8 cellular contexts compared by ENCODE assay signal in genomic region chr14:75985618-75986438, GRCh38. TPM values are rescaled to one million over a fixed set of nuclear protein-coding genes. Genes with fewer than 3 reads are reported as not detected.
A peak's percentile ranks its signal among the peaks of the same experiment; 100 is the strongest.
DNase-seq lines count a peak whose midpoint lies in the region; ATAC-seq and TF ChIP-seq lines count a peak whose summit lies in the region.

TSS of gene IFT43 (plus strand) at chr14:75985763. CDS start at chr14:75985787, 24 bp downstream.

- no peaks in the 10 kb centered on the region for H3K27me3 Mint-ChIP-seq in CD4-positive, alpha-beta T cell
- H3K27me3 Mint-ChIP-seq in endothelial cell (ENCODE audit: unreplicated experiment), result peaks cover 10% of the 10 kb centered on the region

- H3K27ac ChIP-seq in CD4-positive, alpha-beta T cell (ENCODE audit: low read depth, low read length), result peak within 1 kb of the TSS; percentile 64
- no peak within 1 kb of the TSS for H3K27ac ChIP-seq in OCI-LY1 (ENCODE audit: low read depth, low read length, poor library complexity, severe bottlenecking)

- H3K79me2 ChIP-seq in OCI-LY1 (ENCODE audit: insufficient read depth, low read length), result no peaks in the 10 kb centered on the region

- POLR2A ChIA-PET in CD4-positive, alpha-beta T cell (lab: Charles Lee), result interaction anchor here (0.5 to 1.5 kb wide), 4 partner anchors 80 to 652 kb away, joined by 3 to 8 read pairs (median 4); partner anchors contain the start of genes ERG28 and TTLL5

- no peaks in the 10 kb centered on the region for H3K27me3 ChIP-seq in CD4-positive, alpha-beta T cell (ENCODE audit: control insufficient read depth, insufficient read depth, low read length)
- H3K27me3 ChIP-seq in OCI-LY1 (ENCODE audit: insufficient read depth, low read length), result no peaks in the 10 kb centered on the region

- peak within 1 kb of the TSS; percentile 79 for H3K4me3 ChIP-seq in OCI-LY1 (ENCODE audit: low read depth, low read length, poor library complexity, severe bottlenecking)

- no peaks in the 10 kb centered on the region for H3K9me3 Mint-ChIP-seq in CD4-positive, alpha-beta T cell
- H3K9me3 Mint-ChIP-seq in endothelial cell (ENCODE audit: unreplicated experiment), result no peaks in the 10 kb centered on the region

- no peaks in the 10 kb centered on the region for H3K9me3 ChIP-seq in CD4-positive, alpha-beta T cell (ENCODE audit: control insufficient read depth, low read length)
- H3K9me3 ChIP-seq in OCI-LY1 (ENCODE audit: low read length), result no peaks in the 10 kb centered on the region

- no peaks in the 10 kb centered on the region for H4K20me1 ChIP-seq in OCI-LY1 (ENCODE audit: insufficient read depth, low read length)

- peak; percentile 68 for ATAC-seq in CD4-positive, alpha-beta T cell (ENCODE audit: poor library complexity)
- ATAC-seq in GM19463 (IDR thresholded peaks at IDR 0.05; ENCODE audit: unreplicated experiment), result peak; percentile 69

- H3K9me2 ChIP-seq in OCI-LY1 (ENCODE audit: low read depth, low read length), result no peaks in the 10 kb centered on the region

- peaks cover 11% of the 10 kb centered on the region for H3K36me3 Mint-ChIP-seq in CD4-positive, alpha-beta T cell (ENCODE audit: low read depth)
- no peaks in the 10 kb centered on the region for H3K36me3 Mint-ChIP-seq in endothelial cell (ENCODE audit: low read depth, unreplicated experiment)

- peak within 1 kb of the TSS; percentile 74 for H3K27ac Mint-ChIP-seq in CD4-positive, alpha-beta T cell
- peak within 1 kb of the TSS; percentile 91 for H3K27ac Mint-ChIP-seq in endothelial cell (ENCODE audit: unreplicated experiment)

- CTCF ChIA-PET in CD4-positive, alpha-beta T cell (lab: Charles Lee), result interaction anchor here (0.6 to 2.4 kb wide), 2 partner anchors 80 to 358 kb away, joined by 3 to 11 read pairs; no protein-coding TSS in a partner anchor

- TF ChIP-seq CTCF in CD4-positive, alpha-beta T cell (IDR thresholded peaks at IDR 0.05), result no peak
- TF ChIP-seq CTCF in OCI-LY1 (IDR thresholded peaks at IDR 0.05; ENCODE audit: low read length), result no peak
- TF ChIP-seq CTCF in endothelial cell (IDR thresholded peaks at IDR 0.05; ENCODE audit: unreplicated experiment), result no peak

- peak within 1 kb of the TSS; percentile 93 for H3K4me3 Mint-ChIP-seq in CD4-positive, alpha-beta T cell
- H3K4me3 Mint-ChIP-seq in endothelial cell (ENCODE audit: unreplicated experiment), result peak within 1 kb of the TSS; percentile 96

- H3K4me2 ChIP-seq in OCI-LY1 (ENCODE audit: low read length), result peak within 1 kb of the TSS; percentile 97

- no peaks in the 10 kb centered on the region for H3K36me3 ChIP-seq in OCI-LY1 (ENCODE audit: insufficient read depth, low read length)

- H3K9ac ChIP-seq in OCI-LY1 (ENCODE audit: low read length), result peak within 1 kb of the TSS; percentile 77

- peak; percentile 79 to 92 (median 88) for DNase-seq in CD4-positive, alpha-beta T cell
- DNase-seq in HS-5 (ENCODE audit: low read depth) (peak; percentile 37), endothelial cell (ENCODE audit: low spot score) (peak; percentile 66), midbrain (lab: John Stamatoyannopoulos, UW) (peak; percentile 91)
- DNase-seq in activated CD8-positive, alpha-beta memory T cell treated with anti-CD3 and anti-CD28 coated beads, Interleukin-2, amount 50 U/mL, for 48 hours, result peak; percentile 95
- DNase-seq in stimulated activated CD8-positive, alpha-beta memory T cell treated with anti-CD3 and anti-CD28 coated beads, Interleukin-15, amount 100 ng/mL, for 48 hours (ENCODE audit: low read depth in 2 of 2), result peak; percentile 79 to 80

- no peaks in the 10 kb centered on the region for H3F3A ChIP-seq in OCI-LY1 (ENCODE audit: insufficient read depth, low read length)

- H3K4me1 Mint-ChIP-seq in CD4-positive, alpha-beta T cell (ENCODE audit: low read depth), result peaks cover 32% of the 10 kb centered on the region
- peaks cover 18% of the 10 kb centered on the region for H3K4me1 Mint-ChIP-seq in endothelial cell (ENCODE audit: unreplicated experiment)

- peaks cover 29% of the 10 kb centered on the region for H3K4me1 ChIP-seq in OCI-LY1 (ENCODE audit: insufficient read depth, low read length, severe bottlenecking)

- H2AFZ ChIP-seq in OCI-LY1 (ENCODE audit: low read length), result peak within 1 kb of the TSS; percentile 75; the same call in 1 of the 2 replicates

- intact Hi-C loops in CD4-positive, alpha-beta T cell (cut with DNase I, micrococcal nuclease), result loop anchor here (2.0 to 10.0 kb wide), 5 partner anchors 321 to 1109 kb away; partner anchors contain the start of genes ANGEL1 (in 1 of the 2), CIPC (in 1 of the 2), EIF2B2 (in 1 of the 2) and FLVCR2 (in 1 of the 2)

RNA-seq across cellular contexts. Expression of gene IFT43, which starts in this region (rescaled TPM):
- 10 to 100 TPM in 1 of 2 experiments, 1 to 10 TPM in 1; 10.0 to 11.1 TPM for total RNA-seq in CD4-positive, alpha-beta T cell
- total RNA-seq in endothelial cell (ENCODE audit: unreplicated experiment), result 22.8 TPM

Comparison
In these comparisons a context has a peak if more than half of its experiments do, and no peak if none do; other contexts are left out.
1. DNase-seq: peak in every context shown above with its lines; median percentile 95 in activated CD8-positive, alpha-beta memory T cell treated with anti-CD3 and anti-CD28 coated beads, Interleukin-2, amount 50 U/mL, for 48 hours; 91 in midbrain; 88 in CD4-positive, alpha-beta T cell; 80 in stimulated activated CD8-positive, alpha-beta memory T cell treated with anti-CD3 and anti-CD28 coated beads, Interleukin-15, amount 100 ng/mL, for 48 hours; 66 in endothelial cell; 37 in HS-5.